8 cellular contexts compared by ENCODE assay signal in genomic region chr16:23452572-23453337, GRCh38. TPM values are rescaled to one million over a fixed set of nuclear protein-coding genes. Genes with fewer than 3 reads are reported as not detected.
A peak's percentile ranks its signal among the peaks of the same experiment; 100 is the strongest.
DNase-seq lines count a peak whose midpoint lies in the region; ATAC-seq and TF ChIP-seq lines count a peak whose summit lies in the region.

Gene COG7 (minus strand): TSS chr16:23453189. CDS start chr16:23452994, 195 bp downstream.

- H3K36me3 ChIP-seq in RWPE2 (ENCODE audit: low read depth) = peaks cover 4% of the 10 kb centered on the region; the same call in 1 of the 2 replicates

- H3K9me3 Mint-ChIP-seq in activated T-helper 17 cell treated with anti-CD3 and anti-CD28 coated beads, Interleukin-2, amount 50 U/mL, for 72 hours = no peaks in the 10 kb centered on the region
- no peaks in the 10 kb centered on the region for H3K9me3 Mint-ChIP-seq in naive B cell

- TF ChIP-seq CTCF in RWPE2 (IDR thresholded peaks at IDR 0.05; ENCODE audit: poor library complexity, severe bottlenecking) = no peak

- H3K4me3 Mint-ChIP-seq in activated T-helper 17 cell treated with anti-CD3 and anti-CD28 coated beads, Interleukin-2, amount 50 U/mL, for 72 hours = peak within 1 kb of the TSS; percentile 97
- H3K4me3 Mint-ChIP-seq in naive B cell = peak within 1 kb of the TSS; percentile 95 to 99 (median 96)

- peak within 1 kb of the TSS; percentile 94 for H3K27ac Mint-ChIP-seq in activated T-helper 17 cell treated with anti-CD3 and anti-CD28 coated beads, Interleukin-2, amount 50 U/mL, for 72 hours
- peak within 1 kb of the TSS; percentile 68 to 99 (median 95) for H3K27ac Mint-ChIP-seq in naive B cell

- H3K4me1 Mint-ChIP-seq in activated T-helper 17 cell treated with anti-CD3 and anti-CD28 coated beads, Interleukin-2, amount 50 U/mL, for 72 hours = peaks cover 11% of the 10 kb centered on the region
- peaks cover 17 to 37% (median 21%) of the 10 kb centered on the region in 3 donors for H3K4me1 Mint-ChIP-seq in naive B cell

- H3K4me3 ChIP-seq in RWPE2 (ENCODE audit: severe bottlenecking) = peak within 1 kb of the TSS; percentile 55

- H3K36me3 Mint-ChIP-seq in activated T-helper 17 cell treated with anti-CD3 and anti-CD28 coated beads, Interleukin-2, amount 50 U/mL, for 72 hours (ENCODE audit: low read depth) = peaks cover 11% of the 10 kb centered on the region
- H3K36me3 Mint-ChIP-seq in naive B cell = no peaks in the 10 kb centered on the region

- no peaks in the 10 kb centered on the region for H3K27me3 Mint-ChIP-seq in activated T-helper 17 cell treated with anti-CD3 and anti-CD28 coated beads, Interleukin-2, amount 50 U/mL, for 72 hours
- no peaks in the 10 kb centered on the region for H3K27me3 Mint-ChIP-seq in naive B cell

- peak within 1 kb of the TSS; percentile 51 for H3K27ac ChIP-seq in RWPE2 (ENCODE audit: poor library complexity, severe bottlenecking)

- DNase-seq in DMS114 treated with DMSO at 0.1 percent for 48 hours (lab: John Stamatoyannopoulos, UW; ENCODE audit: unreplicated experiment) (peak; percentile 80), KG1 (lab: John Stamatoyannopoulos, UW) (peak; percentile 58), RWPE2 (ENCODE audit: low spot score) (peak; percentile 89), fibroblast of gingiva (ENCODE audit: low read depth) (peak; percentile 88), naive B cell (peak; percentile 86)
- peak; percentile 66 to 79 for DNase-seq in stimulated activated CD8-positive, alpha-beta memory T cell treated with anti-CD3 and anti-CD28 coated beads, Interleukin-7, amount 100 ng/mL, for 48 hours (ENCODE audit: extremely low read depth in 1 of 2, low read depth in 1 of 2)

- H3K27me3 ChIP-seq in RWPE2 (ENCODE audit: insufficient read depth, poor library complexity, severe bottlenecking) = no peaks in the 10 kb centered on the region

- H3K4me1 ChIP-seq in RWPE2 (ENCODE audit: insufficient read depth, poor library complexity, severe bottlenecking) = peaks cover 8% of the 10 kb centered on the region

- no peaks in the 10 kb centered on the region for H3K9me3 ChIP-seq in RWPE2 (ENCODE audit: severe bottlenecking)

- ATAC-seq in GM21576 (IDR thresholded peaks at IDR 0.05; ENCODE audit: unreplicated experiment) (peak; percentile 70), RWPE2 (ENCODE audit: low read depth) (peak; percentile 85), naive B cell (ENCODE audit: low read depth in 2 of 2) (peak; percentile 96 to 97)
- ATAC-seq in activated T-helper 17 cell treated with anti-CD3 and anti-CD28 coated beads, Interleukin-2, amount 50 U/mL, for 72 hours (replicated peaks) = peak; percentile 94

RNA-seq across cellular contexts. Expression of gene COG7, which starts in this region (rescaled TPM):
- 10 to 100 TPM; 21.2 to 29.4 TPM for total RNA-seq in activated T-helper 17 cell treated with anti-CD3 and anti-CD28 coated beads, Interleukin-2, amount 50 U/mL, for 72 hours
- 10 to 100 TPM in 1 of 6 donors, 1 to 10 TPM in 5; 5.8 to 19.3 (median 8.8) TPM for polyA plus RNA-seq in naive B cell (ENCODE audit: low read depth in 6 of 6)

Comparison
In these comparisons a context has a peak if more than half of its experiments do, and no peak if none do; other contexts are left out.
1. Peak in every context shown above with its lines: DNase-seq, ATAC-seq, H3K4me3 ChIP-seq and H3K27ac ChIP-seq.